Comparison of ENCODE assay signal across 1 cellular context in genomic region chr9:113221003-113221799, GRCh38.
A peak's percentile ranks its signal among the peaks of the same experiment; 100 is the strongest.
TF ChIP-seq lines count a peak whose summit lies in the region.

A gene with protein sequence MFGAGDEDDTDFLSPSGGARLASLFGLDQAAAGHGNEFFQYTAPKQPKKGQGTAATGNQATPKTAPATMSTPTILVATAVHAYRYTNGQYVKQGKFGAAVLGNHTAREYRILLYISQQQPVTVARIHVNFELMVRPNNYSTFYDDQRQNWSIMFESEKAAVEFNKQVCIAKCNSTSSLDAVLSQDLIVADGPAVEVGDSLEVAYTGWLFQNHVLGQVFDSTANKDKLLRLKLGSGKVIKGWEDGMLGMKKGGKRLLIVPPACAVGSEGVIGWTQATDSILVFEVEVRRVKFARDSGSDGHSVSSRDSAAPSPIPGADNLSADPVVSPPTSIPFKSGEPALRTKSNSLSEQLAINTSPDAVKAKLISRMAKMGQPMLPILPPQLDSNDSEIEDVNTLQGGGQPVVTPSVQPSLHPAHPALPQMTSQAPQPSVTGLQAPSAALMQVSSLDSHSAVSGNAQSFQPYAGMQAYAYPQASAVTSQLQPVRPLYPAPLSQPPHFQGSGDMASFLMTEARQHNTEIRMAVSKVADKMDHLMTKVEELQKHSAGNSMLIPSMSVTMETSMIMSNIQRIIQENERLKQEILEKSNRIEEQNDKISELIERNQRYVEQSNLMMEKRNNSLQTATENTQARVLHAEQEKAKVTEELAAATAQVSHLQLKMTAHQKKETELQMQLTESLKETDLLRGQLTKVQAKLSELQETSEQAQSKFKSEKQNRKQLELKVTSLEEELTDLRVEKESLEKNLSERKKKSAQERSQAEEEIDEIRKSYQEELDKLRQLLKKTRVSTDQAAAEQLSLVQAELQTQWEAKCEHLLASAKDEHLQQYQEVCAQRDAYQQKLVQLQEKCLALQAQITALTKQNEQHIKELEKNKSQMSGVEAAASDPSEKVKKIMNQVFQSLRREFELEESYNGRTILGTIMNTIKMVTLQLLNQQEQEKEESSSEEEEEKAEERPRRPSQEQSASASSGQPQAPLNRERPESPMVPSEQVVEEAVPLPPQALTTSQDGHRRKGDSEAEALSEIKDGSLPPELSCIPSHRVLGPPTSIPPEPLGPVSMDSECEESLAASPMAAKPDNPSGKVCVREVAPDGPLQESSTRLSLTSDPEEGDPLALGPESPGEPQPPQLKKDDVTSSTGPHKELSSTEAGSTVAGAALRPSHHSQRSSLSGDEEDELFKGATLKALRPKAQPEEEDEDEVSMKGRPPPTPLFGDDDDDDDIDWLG (minus strand): TSS chr9:113221277. CDS start chr9:113221243, 34 bp downstream.
SLC31A1 (plus strand) TSS chr9:113221544; CDS start chr9:113256149, 34,605 bp downstream.

TF ChIP-seq in HepG2, 621 proteins besides CTCF, POLR2A, EP300 and RAD21 (continued from another document and continues in another):
- TF ChIP-seq, protein P1, sequence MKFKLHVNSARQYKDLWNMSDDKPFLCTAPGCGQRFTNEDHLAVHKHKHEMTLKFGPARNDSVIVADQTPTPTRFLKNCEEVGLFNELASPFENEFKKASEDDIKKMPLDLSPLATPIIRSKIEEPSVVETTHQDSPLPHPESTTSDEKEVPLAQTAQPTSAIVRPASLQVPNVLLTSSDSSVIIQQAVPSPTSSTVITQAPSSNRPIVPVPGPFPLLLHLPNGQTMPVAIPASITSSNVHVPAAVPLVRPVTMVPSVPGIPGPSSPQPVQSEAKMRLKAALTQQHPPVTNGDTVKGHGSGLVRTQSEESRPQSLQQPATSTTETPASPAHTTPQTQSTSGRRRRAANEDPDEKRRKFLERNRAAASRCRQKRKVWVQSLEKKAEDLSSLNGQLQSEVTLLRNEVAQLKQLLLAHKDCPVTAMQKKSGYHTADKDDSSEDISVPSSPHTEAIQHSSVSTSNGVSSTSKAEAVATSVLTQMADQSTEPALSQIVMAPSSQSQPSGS (CRISPR knock-in tag; IDR thresholded peaks at IDR 0.05) = peak; percentile 85
- TF ChIP-seq, protein P2, sequence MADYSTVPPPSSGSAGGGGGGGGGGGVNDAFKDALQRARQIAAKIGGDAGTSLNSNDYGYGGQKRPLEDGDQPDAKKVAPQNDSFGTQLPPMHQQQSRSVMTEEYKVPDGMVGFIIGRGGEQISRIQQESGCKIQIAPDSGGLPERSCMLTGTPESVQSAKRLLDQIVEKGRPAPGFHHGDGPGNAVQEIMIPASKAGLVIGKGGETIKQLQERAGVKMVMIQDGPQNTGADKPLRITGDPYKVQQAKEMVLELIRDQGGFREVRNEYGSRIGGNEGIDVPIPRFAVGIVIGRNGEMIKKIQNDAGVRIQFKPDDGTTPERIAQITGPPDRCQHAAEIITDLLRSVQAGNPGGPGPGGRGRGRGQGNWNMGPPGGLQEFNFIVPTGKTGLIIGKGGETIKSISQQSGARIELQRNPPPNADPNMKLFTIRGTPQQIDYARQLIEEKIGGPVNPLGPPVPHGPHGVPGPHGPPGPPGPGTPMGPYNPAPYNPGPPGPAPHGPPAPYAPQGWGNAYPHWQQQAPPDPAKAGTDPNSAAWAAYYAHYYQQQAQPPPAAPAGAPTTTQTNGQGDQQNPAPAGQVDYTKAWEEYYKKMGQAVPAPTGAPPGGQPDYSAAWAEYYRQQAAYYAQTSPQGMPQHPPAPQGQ (CRISPR knock-in tag; IDR thresholded peaks at IDR 0.05; ENCODE audit: borderline replicate concordance) = no peak
- TF ChIP-seq ZNF768 (CRISPR knock-in tag; IDR thresholded peaks at IDR 0.05) (peak; percentile 49; the same call in 1 of the 2 replicates), YY1 (IDR thresholded peaks at IDR 0.05; ENCODE audit: insufficient read depth, insufficient replicate concordance, low read depth, low read length) (no peak), ZNF180 (CRISPR knock-in tag; IDR thresholded peaks at IDR 0.05; ENCODE audit: borderline replicate concordance, low read depth) (no peak), ZNF761 (CRISPR knock-in tag; conservative IDR thresholded peaks at IDR 0.05) (peak; percentile 39; the same call in 1 of the 2 replicates), FIP1L1 (IDR thresholded peaks at IDR 0.05; ENCODE audit: borderline replicate concordance, insufficient read depth, low read depth, low read length) (no peak), ZNF558 (CRISPR knock-in tag; IDR thresholded peaks at IDR 0.05; ENCODE audit: borderline replicate concordance) (no peak; the same call in 1 of the 2 replicates), SIX1 (CRISPR knock-in tag; IDR thresholded peaks at IDR 0.05; ENCODE audit: borderline replicate concordance) (no peak), ELF1 (CRISPR knock-in tag; IDR thresholded peaks at IDR 0.05) (peak; percentile 90), HMG20B (CRISPR knock-in tag; conservative IDR thresholded peaks at IDR 0.05) (no peak), ZSCAN12 (CRISPR knock-in tag; IDR thresholded peaks at IDR 0.05) (no peak), ZNF136 (CRISPR knock-in tag; IDR thresholded peaks at IDR 0.05; ENCODE audit: low read depth) (no peak; the same call in 1 of the 2 replicates), TCF12 (IDR thresholded peaks at IDR 0.05) (no peak), TCF12 (CRISPR knock-in tag; IDR thresholded peaks at IDR 0.05) (no peak), KMT2A (CRISPR knock-in tag; IDR thresholded peaks at IDR 0.05) (peak; percentile 83), TAF1 (CRISPR knock-in tag; IDR thresholded peaks at IDR 0.05) (peak; percentile 84), TBP (CRISPR knock-in tag; IDR thresholded peaks at IDR 0.05) (no peak), ZNF546 (CRISPR knock-in tag; conservative IDR thresholded peaks at IDR 0.05) (peak; percentile 69; the same call in 1 of the 2 replicates), ZNF282 (IDR thresholded peaks at IDR 0.05; ENCODE audit: partially characterized antibody) (no peak), ZNF713 (CRISPR knock-in tag; IDR thresholded peaks at IDR 0.05) (no peak), SRY (CRISPR knock-in tag; IDR thresholded peaks at IDR 0.05) (no peak), PCBP2 (optimal IDR thresholded peaks at IDR 0.05; ENCODE audit: low read depth, low read length, poor library complexity, severe bottlenecking) (no peak), ZNF430 (CRISPR knock-in tag; IDR thresholded peaks at IDR 0.05) (no peak), PTBP1 (IDR thresholded peaks at IDR 0.05; ENCODE audit: low read depth, low read length, poor library complexity, severe bottlenecking) (no peak), ZNF605 (CRISPR knock-in tag; IDR thresholded peaks at IDR 0.05) (no peak), BRD4 (CRISPR knock-in tag; IDR thresholded peaks at IDR 0.05) (peak; percentile 48), ZNF468 (CRISPR knock-in tag; IDR thresholded peaks at IDR 0.05) (no peak), ZNF432 (CRISPR knock-in tag; IDR thresholded peaks at IDR 0.05; ENCODE audit: borderline replicate concordance) (no peak), ZNF646 (CRISPR knock-in tag; IDR thresholded peaks at IDR 0.05) (no peak), NPAS2 (CRISPR knock-in tag; IDR thresholded peaks at IDR 0.05; ENCODE audit: borderline replicate concordance) (no peak), EEA1 (CRISPR knock-in tag; IDR thresholded peaks at IDR 0.05; ENCODE audit: borderline replicate concordance) (no peak), ZNF20 (CRISPR knock-in tag; IDR thresholded peaks at IDR 0.05) (no peak), TCF7 (IDR thresholded peaks at IDR 0.05; ENCODE audit: low read depth) (no peak), TCF7L2 (IDR thresholded peaks at IDR 0.05; ENCODE audit: low read depth, low read length) (no peak), ATF7 (IDR thresholded peaks at IDR 0.05) (peak; percentile 87), ATF7 (CRISPR knock-in tag; IDR thresholded peaks at IDR 0.05) (peak; percentile 52; the same call in 1 of the 2 replicates), ARID2 (CRISPR knock-in tag; IDR thresholded peaks at IDR 0.05; ENCODE audit: borderline replicate concordance) (0 out of 2 replicates have a peak, but pooled peaks have one; percentile 47), SNAPC2 (CRISPR knock-in tag; IDR thresholded peaks at IDR 0.05) (peak; percentile 77; the same call in 1 of the 2 replicates), KLF12 (CRISPR knock-in tag; IDR thresholded peaks at IDR 0.05; ENCODE audit: borderline replicate concordance) (0 out of 2 replicates have a peak, but pooled peaks have one; percentile 47), ZFP1 (CRISPR knock-in tag; IDR thresholded peaks at IDR 0.05) (no peak), REXO4 (CRISPR knock-in tag; IDR thresholded peaks at IDR 0.05; ENCODE audit: borderline replicate concordance) (no peak), KLF11 (CRISPR knock-in tag; IDR thresholded peaks at IDR 0.05) (0 out of 2 replicates have a peak, but pooled peaks have one; percentile 29), CHD4 (IDR thresholded peaks at IDR 0.05; ENCODE audit: borderline replicate concordance, low read length) (no peak), ZNF33A (CRISPR knock-in tag; IDR thresholded peaks at IDR 0.05; ENCODE audit: borderline replicate concordance) (no peak), ZNF383 (CRISPR knock-in tag; IDR thresholded peaks at IDR 0.05; ENCODE audit: borderline replicate concordance) (no peak), ZNF772 (CRISPR knock-in tag; IDR thresholded peaks at IDR 0.05) (no peak; the same call in none of the 2 replicates)
- TF ChIP-seq, protein P3, sequence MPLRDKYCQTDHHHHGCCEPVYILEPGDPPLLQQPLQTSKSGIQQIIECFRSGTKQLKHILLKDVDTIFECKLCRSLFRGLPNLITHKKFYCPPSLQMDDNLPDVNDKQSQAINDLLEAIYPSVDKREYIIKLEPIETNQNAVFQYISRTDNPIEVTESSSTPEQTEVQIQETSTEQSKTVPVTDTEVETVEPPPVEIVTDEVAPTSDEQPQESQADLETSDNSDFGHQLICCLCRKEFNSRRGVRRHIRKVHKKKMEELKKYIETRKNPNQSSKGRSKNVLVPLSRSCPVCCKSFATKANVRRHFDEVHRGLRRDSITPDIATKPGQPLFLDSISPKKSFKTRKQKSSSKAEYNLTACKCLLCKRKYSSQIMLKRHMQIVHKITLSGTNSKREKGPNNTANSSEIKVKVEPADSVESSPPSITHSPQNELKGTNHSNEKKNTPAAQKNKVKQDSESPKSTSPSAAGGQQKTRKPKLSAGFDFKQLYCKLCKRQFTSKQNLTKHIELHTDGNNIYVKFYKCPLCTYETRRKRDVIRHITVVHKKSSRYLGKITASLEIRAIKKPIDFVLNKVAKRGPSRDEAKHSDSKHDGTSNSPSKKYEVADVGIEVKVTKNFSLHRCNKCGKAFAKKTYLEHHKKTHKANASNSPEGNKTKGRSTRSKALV (CRISPR knock-in tag; IDR thresholded peaks at IDR 0.05) = 0 out of 2 replicates have a peak, but pooled peaks have one; percentile 60
- TF ChIP-seq, protein P4, sequence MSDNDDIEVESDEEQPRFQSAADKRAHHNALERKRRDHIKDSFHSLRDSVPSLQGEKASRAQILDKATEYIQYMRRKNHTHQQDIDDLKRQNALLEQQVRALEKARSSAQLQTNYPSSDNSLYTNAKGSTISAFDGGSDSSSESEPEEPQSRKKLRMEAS (IDR thresholded peaks at IDR 0.05) = peak; percentile 68
- TF ChIP-seq, protein P5, sequence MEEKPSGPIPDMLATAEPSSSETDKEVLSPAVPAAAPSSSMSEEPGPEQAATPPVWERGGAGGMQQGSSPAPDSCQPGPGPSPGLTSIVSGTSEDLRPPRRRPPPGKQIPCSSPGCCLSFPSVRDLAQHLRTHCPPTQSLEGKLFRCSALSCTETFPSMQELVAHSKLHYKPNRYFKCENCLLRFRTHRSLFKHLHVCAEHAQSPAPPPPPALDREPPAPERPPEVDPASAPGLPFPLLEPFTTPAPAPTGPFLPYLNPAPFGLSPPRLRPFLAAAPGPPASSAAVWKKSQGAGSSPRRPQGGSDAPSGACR (CRISPR knock-in tag; IDR thresholded peaks at IDR 0.05) = 0 out of 2 replicates have a peak, but pooled peaks have one; percentile 77
- TF ChIP-seq, protein P6, sequence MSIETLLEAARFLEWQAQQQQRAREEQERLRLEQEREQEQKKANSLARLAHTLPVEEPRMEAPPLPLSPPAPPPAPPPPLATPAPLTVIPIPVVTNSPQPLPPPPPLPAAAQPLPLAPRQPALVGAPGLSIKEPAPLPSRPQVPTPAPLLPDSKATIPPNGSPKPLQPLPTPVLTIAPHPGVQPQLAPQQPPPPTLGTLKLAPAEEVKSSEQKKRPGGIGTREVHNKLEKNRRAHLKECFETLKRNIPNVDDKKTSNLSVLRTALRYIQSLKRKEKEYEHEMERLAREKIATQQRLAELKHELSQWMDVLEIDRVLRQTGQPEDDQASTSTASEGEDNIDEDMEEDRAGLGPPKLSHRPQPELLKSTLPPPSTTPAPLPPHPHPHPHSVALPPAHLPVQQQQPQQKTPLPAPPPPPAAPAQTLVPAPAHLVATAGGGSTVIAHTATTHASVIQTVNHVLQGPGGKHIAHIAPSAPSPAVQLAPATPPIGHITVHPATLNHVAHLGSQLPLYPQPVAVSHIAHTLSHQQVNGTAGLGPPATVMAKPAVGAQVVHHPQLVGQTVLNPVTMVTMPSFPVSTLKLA (IDR thresholded peaks at IDR 0.05) = peak; percentile 71
